ENCODE assay signal across 10 cellular contexts in the genomic region with DNA sequence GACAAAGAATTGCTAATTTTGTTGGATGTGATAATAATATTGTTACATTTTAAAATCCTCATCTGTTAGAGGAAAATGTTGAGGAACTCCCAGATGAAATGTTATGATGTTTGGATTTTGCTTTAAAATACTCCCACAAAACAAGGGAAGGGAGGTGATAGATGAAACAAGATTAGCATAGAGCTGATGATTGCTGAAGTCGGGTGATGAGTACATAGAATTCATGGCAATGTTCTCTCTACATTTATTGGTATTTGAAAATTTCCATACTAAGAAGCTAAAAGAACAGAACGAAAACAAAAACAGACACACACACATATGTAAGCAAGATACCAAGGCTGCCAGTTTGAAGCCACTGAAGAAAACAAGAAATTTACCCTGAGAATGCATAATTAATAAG. TPM values are rescaled to one million over a fixed set of nuclear protein-coding genes. Genes with fewer than 3 reads are reported as not detected.
DNase-seq lines count a peak whose midpoint lies in the region; ATAC-seq, FAIRE-seq and TF ChIP-seq lines count a peak whose summit lies in the region.
"Had no signal": no experiment of that assay in that cellular context is flagged by ENCODE, and none has a peak within 500 bp of the region (broad histone marks: within the 10 kb centered on the region; RNA-seq: fewer than 3 reads in every experiment).

No MANE protein-coding gene starts in this region.

- H3K27me3 ChIP-seq in SK-N-SH (ENCODE audit: insufficient read depth) (no peaks in the 10 kb centered on the region), astrocyte (ENCODE audit: insufficient read depth, low read length) (no peaks in the 10 kb centered on the region), keratinocyte (ENCODE audit: control insufficient read depth, extremely low read depth, insufficient read depth, low read length) (no peaks in the 10 kb centered on the region), stomach (no peaks in the 10 kb centered on the region)

- H3F3A ChIP-seq in SK-N-SH (replicated peaks; ENCODE audit: insufficient read depth): peaks cover 26% of the 10 kb centered on the region

- no peak for TF ChIP-seq RAD21 in SK-N-SH (IDR thresholded peaks at IDR 0.05; ENCODE audit: low read length)

- peak overlapping the region; percentile 0 for H3K27ac Mint-ChIP-seq in astrocyte (ENCODE audit: unreplicated experiment)

- H3K79me2 ChIP-seq in SK-N-SH (ENCODE audit: insufficient read depth): peaks cover 37% of the 10 kb centered on the region
- peaks cover 31% of the 10 kb centered on the region for H3K79me2 ChIP-seq in astrocyte (ENCODE audit: insufficient read depth, low read length)
- H3K79me2 ChIP-seq in keratinocyte (ENCODE audit: control insufficient read depth, insufficient read depth, low read length): no peaks in the 10 kb centered on the region

- dilution Hi-C loops in keratinocyte (cut with MboI; ENCODE audit: extremely low pct_ligation_motif_present, low sequenced_read_pairs): no loop called here

- peaks cover 4% of the 10 kb centered on the region for H3K36me3 Mint-ChIP-seq in astrocyte (ENCODE audit: low read depth, unreplicated experiment)

- peak overlapping the region; percentile 68 to 97 for H3K4me3 ChIP-seq in SK-N-SH (ENCODE audit: low read depth in 2 of 2, low read length in 1 of 2)
- H3K4me3 ChIP-seq in astrocyte (ENCODE audit: insufficient read depth, low read depth, low read length): peak overlapping the region; percentile 81
- H3K4me3 ChIP-seq in keratinocyte (ENCODE audit: control insufficient read depth in 2 of 3, extremely low read depth in 1 of 3, insufficient read depth in 2 of 3, low read depth in 1 of 3, low read length in 3 of 3): peak overlapping the region in 2 of 3 experiments; percentile 93 to 97
- H3K4me3 ChIP-seq in stomach: peak overlapping the region; percentile 57 to 76 (median 72)

- H3K9ac ChIP-seq in SK-N-SH (peak overlapping the region; percentile 98), astrocyte (ENCODE audit: low read length) (peak overlapping the region; percentile 94), keratinocyte (ENCODE audit: control insufficient read depth, extremely low read depth, insufficient read depth, low read length) (peak overlapping the region; percentile 91)

- peaks cover 2 to 12% of the 10 kb centered on the region in 2 experiments for H3K36me3 ChIP-seq in SK-N-SH (replicated peaks in 1 of 2; ENCODE audit: control insufficient read depth in 1 of 2, insufficient read depth in 2 of 2, low read length in 1 of 2)
- H3K36me3 ChIP-seq in astrocyte (ENCODE audit: insufficient read depth, low read length): no peaks in the 10 kb centered on the region
- H3K36me3 ChIP-seq in keratinocyte (ENCODE audit: control insufficient read depth in 2 of 2, extremely low read depth in 1 of 2, insufficient read depth in 2 of 2, low read length in 2 of 2): peaks cover 0 to 2% of the 10 kb centered on the region in 2 experiments
- peaks cover 0 to 10% (median 6%) of the 10 kb centered on the region in 4 donors for H3K36me3 ChIP-seq in stomach

- intact Hi-C loops in stomach (cut with DNase I; ENCODE audit: low total_unique reads): no loop called here

- H3K9me1 ChIP-seq in keratinocyte (ENCODE audit: control insufficient read depth, extremely low read depth, insufficient read depth, low read length): no peaks in the 10 kb centered on the region

- H3K9me3 ChIP-seq in SK-N-SH (no peaks in the 10 kb centered on the region), astrocyte (ENCODE audit: insufficient read depth, low read depth, low read length) (no peaks in the 10 kb centered on the region), keratinocyte (ENCODE audit: control insufficient read depth, low read depth, low read length) (no peaks in the 10 kb centered on the region), stomach (no peaks in the 10 kb centered on the region)

- ATAC-seq in SK-N-SH treated with all-trans-retinoic acid at 6 μM for 48 hours: no peak
- no peak for ATAC-seq in HG02981 (IDR thresholded peaks at IDR 0.05; ENCODE audit: unreplicated experiment)
- no peak for ATAC-seq in HG02840 (IDR thresholded peaks at IDR 0.05; ENCODE audit: low FRiP score, unreplicated experiment)

- peaks cover 0 to 6% of the 10 kb centered on the region in 2 experiments; a peak in 2 of 4 replicates for H3K4me1 ChIP-seq in SK-N-SH (ENCODE audit: control insufficient read depth in 1 of 2, insufficient read depth in 2 of 2, low read depth in 1 of 2, low read length in 1 of 2)
- peaks cover 30% of the 10 kb centered on the region for H3K4me1 ChIP-seq in astrocyte (ENCODE audit: insufficient read depth, low read length)
- H3K4me1 ChIP-seq in keratinocyte (ENCODE audit: control insufficient read depth, extremely low read depth, insufficient read depth, low read length): peaks cover 26% of the 10 kb centered on the region
- peaks cover 14 to 56% (median 29%) of the 10 kb centered on the region in 4 donors for H3K4me1 ChIP-seq in stomach

- WGBS in SK-N-SH (ENCODE audit: low lambda C conversion rate): 10% methylated on average over 2 of the region's 2 CpGs
- 18 to 30% (median 22%) methylated on average over 2 of the region's 2 CpGs for WGBS in stomach, 5 donors

- H3K4me2 ChIP-seq in SK-N-SH: peak overlapping the region; percentile 98
- peak overlapping the region; percentile 87 for H3K4me2 ChIP-seq in astrocyte (ENCODE audit: low read length)
- H3K4me2 ChIP-seq in keratinocyte (ENCODE audit: control insufficient read depth, extremely low read depth, insufficient read depth, low read depth, low read length): peak overlapping the region; percentile 87

- peak overlapping the region; percentile 97 for H3K4me3 Mint-ChIP-seq in astrocyte (ENCODE audit: unreplicated experiment)

- H3K27ac ChIP-seq in SK-N-SH (ENCODE audit: low read depth in 2 of 2, low read length in 1 of 2): peak overlapping the region; percentile 97 to 100
- H3K27ac ChIP-seq in astrocyte (ENCODE audit: low read depth, low read length): peak overlapping the region; percentile 97
- H3K27ac ChIP-seq in keratinocyte (ENCODE audit: control insufficient read depth, insufficient read depth, low read length): peak overlapping the region; percentile 99
- H3K27ac ChIP-seq in stomach: peak overlapping the region in 4 of 5 donors; percentile 89 to 95 (median 93)

- no peaks in the 10 kb centered on the region for H3K9me3 Mint-ChIP-seq in astrocyte (ENCODE audit: unreplicated experiment)

- H3K4me1 Mint-ChIP-seq in astrocyte (ENCODE audit: low read depth, unreplicated experiment): peaks cover 13% of the 10 kb centered on the region

- POLR2A ChIA-PET in SK-N-SH (lab: Yijun Ruan, JAX): interaction anchor here (1.0 kb wide), 1 partner anchor 73 kb away, joined by 4 read pairs; no protein-coding TSS in a partner anchor

- no peaks in the 10 kb centered on the region for H3K9me2 ChIP-seq in SK-N-SH

- TF ChIP-seq CTCF in SK-N-SH (IDR thresholded peaks at IDR 0.05) (no peak), astrocyte (IDR thresholded peaks at IDR 0.05; ENCODE audit: insufficient read depth, low read depth, low read length) (no peak), keratinocyte (optimal IDR thresholded peaks at IDR 0.05 in 1 of 3, IDR thresholded peaks at IDR 0.05 in 1 of 3, conservative IDR thresholded peaks at IDR 0.05 in 1 of 3; ENCODE audit: extremely low read depth in 1 of 3, insufficient read depth in 2 of 3, low read length in 3 of 3) (no peak), stomach (IDR thresholded peaks at IDR 0.05) (no peak)

- H4K20me1 ChIP-seq in SK-N-SH (ENCODE audit: insufficient read depth): no peaks in the 10 kb centered on the region
- no peaks in the 10 kb centered on the region for H4K20me1 ChIP-seq in astrocyte (ENCODE audit: insufficient read depth, low read length)
- H4K20me1 ChIP-seq in keratinocyte (ENCODE audit: control insufficient read depth, extremely low read depth, insufficient read depth, low read length): no peaks in the 10 kb centered on the region

- no peak for TF ChIP-seq POLR2A in stomach (IDR thresholded peaks at IDR 0.05)

- H3K27me3 Mint-ChIP-seq in astrocyte (ENCODE audit: low read depth, unreplicated experiment): no peaks in the 10 kb centered on the region

- no peak for TF ChIP-seq EP300 in SK-N-SH (IDR thresholded peaks at IDR 0.05; ENCODE audit: borderline replicate concordance in 1 of 2, low read depth in 1 of 2, low read length in 1 of 2)
- no peak for TF ChIP-seq EP300 in stomach (IDR thresholded peaks at IDR 0.05)

- FAIRE-seq in astrocyte (lab: Jason Lieb, UNC) (peak; percentile 5), keratinocyte (lab: Jason Lieb, UNC) (no peak)

- CTCF ChIA-PET in SK-N-SH (lab: Yijun Ruan, JAX): interaction anchor here (1.2 to 3.9 kb wide), 7 partner anchors 11 to 269 kb away, joined by 3 to 32 read pairs (median 6); partner anchors contain the start of gene FBXO9

- DNase-seq in SK-N-SH: no peak
- no peak for DNase-seq in astrocyte (ENCODE audit: low read depth)
- DNase-seq in keratinocyte (ENCODE audit: low read depth, low spot score): no peak
- DNase-seq in stomach: no peak
- DNase-seq in occipital lobe (lab: John Stamatoyannopoulos, UW): no peak
- DNase-seq: activated naive CD4-positive, alpha-beta T cell treated with anti-CD3 and anti-CD28 coated beads, Interleukin-2, amount 50 U/mL, for 16 hours; NCI-H446 treated with DMSO at 0.1 percent for 48 hours had no signal

- H2AFZ ChIP-seq in SK-N-SH (ENCODE audit: low read depth): peak overlapping the region; percentile 87
- H2AFZ ChIP-seq in astrocyte (ENCODE audit: low read depth, low read length): peak overlapping the region; percentile 75
- H2AFZ ChIP-seq in keratinocyte (ENCODE audit: control insufficient read depth, low read length): peak overlapping the region; percentile 53

TF ChIP-seq in SK-N-SH, 30 proteins besides CTCF, POLR2A, EP300 and RAD21 (continues in another document):
- TF ChIP-seq YY1 (IDR thresholded peaks at IDR 0.05; ENCODE audit: low read depth) (no peak), POLR2AphosphoS5 (IDR thresholded peaks at IDR 0.05; ENCODE audit: low read depth, low read length) (no peak)

RNA-seq across cellular contexts. Expression of gene GSTA4, which starts 1.6 kb away (rescaled TPM):
- polyA plus RNA-seq in SK-N-SH (2012; rRNA removed) (28.3 and 34.0 TPM in 2 replicates), keratinocyte (19.2 to 40.2 TPM (median 34.2 TPM) in 3 replicates), stomach (10 to 100 TPM; 41.6 to 54.8 (median 42.7) TPM)
- 36.6 and 45.8 TPM in 2 replicates for polyA plus RNA-seq in SK-N-SH (2012; cell fraction: cytosol; rRNA removed)
- 18.7 and 42.0 TPM in 2 replicates for polyA plus RNA-seq in SK-N-SH (2012; cell fraction: nucleus; rRNA removed)
- total RNA-seq in astrocyte (10.9 and 12.0 TPM in 2 replicates), stomach (100 to 1,000 TPM in 2 of 5 donors, 10 to 100 TPM in 2, 1 to 10 TPM in 1; 5.2 to 105 (median 62.4) TPM), occipital lobe (145 TPM)
- 20.4 TPM for polyA plus RNA-seq in keratinocyte (2011; ENCODE audit: low read depth)
- polyA plus RNA-seq in keratinocyte (2011; cell fraction: cytosol; rRNA removed): 24.1 and 36.5 TPM in 2 replicates
- polyA plus RNA-seq in keratinocyte (2011; cell fraction: nucleus; rRNA removed): 36.9 and 40.3 TPM in 2 replicates
- polyA plus RNA-seq in keratinocyte (2012; ENCODE audit: low replicate concordance): 10.9 and 13.0 TPM in 2 replicates
- 0.82 to 15.2 TPM (median 8.9 TPM) in 3 replicates for polyA minus RNA-seq in keratinocyte
- 5.9 TPM for polyA minus RNA-seq in keratinocyte (2011; cell fraction: cytosol; rRNA and poly(A)+ RNA removed)
- polyA minus RNA-seq in keratinocyte (2011; cell fraction: nucleus; rRNA and poly(A)+ RNA removed): 2.8 and 5.1 TPM in 2 replicates
